12 cellular contexts compared by ENCODE assay signal in the genomic region with DNA sequence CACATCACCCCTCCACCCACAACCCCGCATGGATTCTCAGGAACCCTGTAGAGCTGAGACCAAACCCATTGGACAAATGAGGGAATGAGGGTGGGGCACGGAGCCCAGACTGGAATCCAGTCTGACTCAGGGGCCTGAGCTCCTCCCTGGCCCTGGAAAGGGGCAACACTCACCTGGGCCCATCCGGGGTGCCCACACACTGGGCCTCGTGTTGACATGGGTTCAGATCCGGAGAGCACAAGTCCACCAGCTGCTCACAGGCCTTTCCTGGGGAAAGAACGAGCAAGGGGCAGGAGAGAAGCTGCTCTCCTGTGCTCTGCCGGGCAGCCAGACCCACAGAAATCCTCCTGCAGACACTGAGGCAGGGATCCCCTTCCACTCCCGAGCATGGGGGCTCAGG.
DNase-seq lines count a peak whose midpoint lies in the region; ATAC-seq and TF ChIP-seq lines count a peak whose summit lies in the region.
"Had no signal": no experiment of that assay in that cellular context is flagged by ENCODE, and none has a peak within 500 bp of the region (broad histone marks: within the 10 kb centered on the region; RNA-seq: fewer than 3 reads in every experiment).

No MANE protein-coding gene starts in this region.

- TF ChIP-seq POLR2A in transverse colon (IDR thresholded peaks at IDR 0.05), result no peak

- intact Hi-C loops in natural killer cell (cut with micrococcal nuclease) (no loop called here), transverse colon (cut with DNase I; ENCODE audit: low total_unique reads) (no loop called here)

- no peaks in the 10 kb centered on the region for H3K36me3 Mint-ChIP-seq in natural killer cell treated with Interleukin-12 subunit alpha and Interleukin-12 subunit beta and Interleukin-15 and Interleukin-18, amount 100 ng/mL, for 72 hours
- no peaks in the 10 kb centered on the region for H3K36me3 Mint-ChIP-seq in natural killer cell

- H3K9me3 Mint-ChIP-seq in natural killer cell treated with Interleukin-12 subunit alpha and Interleukin-12 subunit beta and Interleukin-15 and Interleukin-18, amount 100 ng/mL, for 72 hours, result no peaks in the 10 kb centered on the region
- H3K9me3 Mint-ChIP-seq in natural killer cell, result no peaks in the 10 kb centered on the region
- H3K9me3 Mint-ChIP-seq: CD4-positive, alpha-beta T cell had no signal

- H3K4me3 ChIP-seq in osteoblast (ENCODE audit: insufficient read depth, low read length) (no peak overlapping the region), transverse colon (no peak overlapping the region)

- H4K20me1 ChIP-seq in osteoblast (ENCODE audit: insufficient read depth, low read length), result no peaks in the 10 kb centered on the region

- no peaks in the 10 kb centered on the region for H3K36me3 ChIP-seq in osteoblast (ENCODE audit: insufficient read depth, low read length)
- H3K36me3 ChIP-seq in transverse colon, result no peaks in the 10 kb centered on the region

- TF ChIP-seq CTCF in natural killer cell (IDR thresholded peaks at IDR 0.05) (no peak), osteoblast (IDR thresholded peaks at IDR 0.05; ENCODE audit: extremely low read depth, low read depth, low read length) (no peak), transverse colon (IDR thresholded peaks at IDR 0.05) (no peak)

- in situ Hi-C loops in transverse colon (cut with MboI; ENCODE audit: low pct_ligation_motif_present in 1 of 4, low pct_unique_long_range_greater_than_20kb in 1 of 4, low sequenced_read_pairs in 3 of 4), result loop anchor here in 1 of 4 donors (25.0 kb wide), 1 partner anchor 376 kb away; no protein-coding TSS in a partner anchor

- H3K4me2 ChIP-seq in osteoblast (ENCODE audit: insufficient read depth, low read length), result no peak overlapping the region

- H3K27ac ChIP-seq in osteoblast (ENCODE audit: low read depth, low read length), result no peak overlapping the region
- no peak overlapping the region for H3K27ac ChIP-seq in transverse colon

- ATAC-seq in natural killer cell treated with Interleukin-12 subunit alpha and Interleukin-12 subunit beta and Interleukin-15 and Interleukin-18, amount 100 ng/mL, for 72 hours, result no peak
- ATAC-seq in natural killer cell (no peak), GM19452 (IDR thresholded peaks at IDR 0.05; ENCODE audit: unreplicated experiment) (no peak)

- peak; percentile 40 for DNase-seq in natural killer cell treated with Interleukin-12 subunit alpha and Interleukin-12 subunit beta and Interleukin-15 and Interleukin-18, amount 100 ng/mL, for 72 hours (ENCODE audit: low spot score)
- DNase-seq in natural killer cell (no peak), islet precursor cell (peak; percentile 46), osteoblast (ENCODE audit: insufficient read length, low spot score, missing footprints) (peak; percentile 45), GM03348 (ENCODE audit: low spot score) (no peak), transverse colon (no peak)
- DNase-seq: C1 segment of cervical spinal cord; Calu3; CD4-positive, alpha-beta T cell; DMS 273 treated with DMSO at 0.1 percent for 48 hours had no signal

- H3K4me3 Mint-ChIP-seq in natural killer cell treated with Interleukin-12 subunit alpha and Interleukin-12 subunit beta and Interleukin-15 and Interleukin-18, amount 100 ng/mL, for 72 hours, result no peak overlapping the region
- no peak overlapping the region for H3K4me3 Mint-ChIP-seq in natural killer cell
- H3K4me3 Mint-ChIP-seq: B cell; CD4-positive, alpha-beta T cell had no signal

- no peaks in the 10 kb centered on the region for H3K79me2 ChIP-seq in osteoblast (ENCODE audit: insufficient read depth, low read length)

- H3K27me3 ChIP-seq in osteoblast (ENCODE audit: insufficient read depth, low read length) (no peaks in the 10 kb centered on the region), transverse colon (no peaks in the 10 kb centered on the region)

- no peak overlapping the region for H2AFZ ChIP-seq in osteoblast (ENCODE audit: low read length)

- WGBS in transverse colon (ENCODE audit: low coverage in 1 of 2), 2 donors, result 60 to 93% methylated on average over 1 to 8 of the region's 8 CpGs

- H3K9me3 ChIP-seq in osteoblast (ENCODE audit: low read depth, low read length), result no peaks in the 10 kb centered on the region
- H3K9me3 ChIP-seq in transverse colon, result no peaks in the 10 kb centered on the region

- no peak overlapping the region for H3K27ac Mint-ChIP-seq in natural killer cell treated with Interleukin-12 subunit alpha and Interleukin-12 subunit beta and Interleukin-15 and Interleukin-18, amount 100 ng/mL, for 72 hours
- no peak overlapping the region for H3K27ac Mint-ChIP-seq in natural killer cell
- H3K27ac Mint-ChIP-seq: B cell; CD4-positive, alpha-beta T cell had no signal

- H3K4me1 ChIP-seq in osteoblast (ENCODE audit: insufficient read depth, low read length) (no peaks in the 10 kb centered on the region), transverse colon (no peaks in the 10 kb centered on the region)

- TF ChIP-seq EP300 in transverse colon (IDR thresholded peaks at IDR 0.05; ENCODE audit: low read depth), result no peak

- H3K27me3 Mint-ChIP-seq in natural killer cell treated with Interleukin-12 subunit alpha and Interleukin-12 subunit beta and Interleukin-15 and Interleukin-18, amount 100 ng/mL, for 72 hours, result no peaks in the 10 kb centered on the region
- no peaks in the 10 kb centered on the region for H3K27me3 Mint-ChIP-seq in natural killer cell (ENCODE audit: low read depth in 2 of 2)
- H3K27me3 Mint-ChIP-seq: CD4-positive, alpha-beta T cell had no signal

- peaks cover 11 to 21% of the 10 kb centered on the region in 2 donors for H3K4me1 Mint-ChIP-seq in natural killer cell treated with Interleukin-12 subunit alpha and Interleukin-12 subunit beta and Interleukin-15 and Interleukin-18, amount 100 ng/mL, for 72 hours (ENCODE audit: low read depth in 2 of 2)
- peaks cover 7 to 23% of the 10 kb centered on the region in 2 donors for H3K4me1 Mint-ChIP-seq in natural killer cell

Comparison
In these comparisons a context has a peak if more than half of its experiments do, and no peak if none do; other contexts are left out.
1. DNase-seq: peak in natural killer cell treated with Interleukin-12 subunit alpha and Interleukin-12 subunit beta and Interleukin-15 and Interleukin-18, amount 100 ng/mL, for 72 hours (single experiment), islet precursor cell (single experiment) and osteoblast (single experiment); none in natural killer cell (single experiment), GM03348 (single experiment) and transverse colon (single experiment).